Comparison of ENCODE assay signal across 1 cellular context in the genomic region with DNA sequence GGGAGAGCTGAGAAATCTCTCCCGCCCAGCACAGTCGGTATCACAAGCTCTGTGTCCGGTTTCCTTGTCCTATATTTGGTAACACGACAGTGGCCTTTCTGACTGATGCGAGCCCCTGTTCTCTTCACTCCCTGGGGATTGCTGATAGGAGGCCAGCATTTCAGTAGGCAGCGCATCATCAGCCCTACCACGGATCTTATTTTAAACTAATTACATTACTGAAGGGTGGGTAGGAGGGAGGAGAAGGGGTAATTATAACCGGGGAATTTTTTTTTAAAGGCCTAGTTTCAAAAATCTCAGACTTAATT.
TF ChIP-seq lines count a peak whose summit lies in the region.

No MANE protein-coding gene starts in this region.

TF ChIP-seq in GM12878, 131 proteins besides CTCF, POLR2A, EP300 and RAD21:
- 0 out of 2 replicates have a peak, but pooled peaks have one; percentile 4 for TF ChIP-seq DPF2 (IDR thresholded peaks at IDR 0.05)
- TF ChIP-seq, protein P1, sequence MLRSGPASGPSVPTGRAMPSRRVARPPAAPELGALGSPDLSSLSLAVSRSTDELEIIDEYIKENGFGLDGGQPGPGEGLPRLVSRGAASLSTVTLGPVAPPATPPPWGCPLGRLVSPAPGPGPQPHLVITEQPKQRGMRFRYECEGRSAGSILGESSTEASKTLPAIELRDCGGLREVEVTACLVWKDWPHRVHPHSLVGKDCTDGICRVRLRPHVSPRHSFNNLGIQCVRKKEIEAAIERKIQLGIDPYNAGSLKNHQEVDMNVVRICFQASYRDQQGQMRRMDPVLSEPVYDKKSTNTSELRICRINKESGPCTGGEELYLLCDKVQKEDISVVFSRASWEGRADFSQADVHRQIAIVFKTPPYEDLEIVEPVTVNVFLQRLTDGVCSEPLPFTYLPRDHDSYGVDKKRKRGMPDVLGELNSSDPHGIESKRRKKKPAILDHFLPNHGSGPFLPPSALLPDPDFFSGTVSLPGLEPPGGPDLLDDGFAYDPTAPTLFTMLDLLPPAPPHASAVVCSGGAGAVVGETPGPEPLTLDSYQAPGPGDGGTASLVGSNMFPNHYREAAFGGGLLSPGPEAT (IDR thresholded peaks at IDR 0.05; ENCODE audit: low read depth) = peak; percentile 38; the same call in 1 of the 2 replicates
- peak; percentile 48 to 84; a peak in 3 of 4 replicates for TF ChIP-seq SRF (IDR thresholded peaks at IDR 0.05; ENCODE audit: low read depth in 2 of 2, low read length in 2 of 2)
- TF ChIP-seq RB1 (IDR thresholded peaks at IDR 0.05; ENCODE audit: borderline replicate concordance) = 0 out of 2 replicates have a peak, but pooled peaks have one; percentile 3
- TF ChIP-seq IKZF1 (conservative IDR thresholded peaks at IDR 0.05) = peak; percentile 74; the same call in 1 of the 2 replicates
- no peak for TF ChIP-seq JUNB (IDR thresholded peaks at IDR 0.05)
- peak; percentile 53; the same call in 1 of the 2 replicates for TF ChIP-seq BCL11A (IDR thresholded peaks at IDR 0.05; ENCODE audit: low read depth, low read length)
- TF ChIP-seq MEF2A (IDR thresholded peaks at IDR 0.05; ENCODE audit: insufficient read depth, low read depth, low read length) = peak; percentile 84
- TF ChIP-seq TCF12 (IDR thresholded peaks at IDR 0.05; ENCODE audit: low read depth, low read length) = 0 out of 2 replicates have a peak, but pooled peaks have one; percentile 28
- TF ChIP-seq CREB1 (IDR thresholded peaks at IDR 0.05; ENCODE audit: low read depth) = peak; percentile 27; the same call in 1 of the 2 replicates
- TF ChIP-seq SMAD1 (IDR thresholded peaks at IDR 0.05; ENCODE audit: low read depth, partially characterized antibody) = peak; percentile 32
- TF ChIP-seq NFIC (IDR thresholded peaks at IDR 0.05; ENCODE audit: low read depth, low read length) = 0 out of 2 replicates have a peak, but pooled peaks have one; percentile 13
- TF ChIP-seq FOXM1 (IDR thresholded peaks at IDR 0.05; ENCODE audit: low read depth, low read length) = peak; percentile 66; the same call in 1 of the 2 replicates
- TF ChIP-seq ZNF24 (IDR thresholded peaks at IDR 0.05) = no peak
- TF ChIP-seq EED (IDR thresholded peaks at IDR 0.05; ENCODE audit: low read depth) = peak; percentile 64; the same call in 1 of the 2 replicates
- no peak for TF ChIP-seq SREBF1 (IDR thresholded peaks at IDR 0.05; ENCODE audit: low read length)
- peak; percentile 78 for TF ChIP-seq MTA2 (IDR thresholded peaks at IDR 0.05; ENCODE audit: low read depth)
- TF ChIP-seq ATF7 (IDR thresholded peaks at IDR 0.05; ENCODE audit: low read depth) = peak; percentile 26; the same call in 1 of the 2 replicates
- TF ChIP-seq MEF2B (IDR thresholded peaks at IDR 0.05; ENCODE audit: partially characterized antibody, poor library complexity, severe bottlenecking) = peak; percentile 97
- TF ChIP-seq HDGF (IDR thresholded peaks at IDR 0.05) = no peak
- TF ChIP-seq NFYA (IDR thresholded peaks at IDR 0.05; ENCODE audit: borderline replicate concordance, low read depth, low read length) = no peak
- TF ChIP-seq CREM (IDR thresholded peaks at IDR 0.05; ENCODE audit: low read depth) = peak; percentile 52; the same call in 1 of the 2 replicates
- TF ChIP-seq IKZF2 (IDR thresholded peaks at IDR 0.05) = peak; percentile 40 to 55; a peak in 2 of 4 replicates
